1 cellular context compared by ENCODE assay signal in genomic region chr19:680287-681028, GRCh38.
A peak's percentile ranks its signal among the peaks of the same experiment; 100 is the strongest.
TF ChIP-seq lines count a peak whose summit lies in the region.

No MANE protein-coding gene starts in this region.

TF ChIP-seq in HepG2, 621 proteins besides CTCF, POLR2A, EP300 and RAD21 (continued from another document and continues in another):
- TF ChIP-seq ATF3 (CRISPR knock-in tag; IDR thresholded peaks at IDR 0.05), result no peak
- no peak for TF ChIP-seq NFKB2 (CRISPR knock-in tag; IDR thresholded peaks at IDR 0.05; ENCODE audit: borderline replicate concordance)
- no peak for TF ChIP-seq NAIF1 (CRISPR knock-in tag; IDR thresholded peaks at IDR 0.05; ENCODE audit: borderline replicate concordance)
- TF ChIP-seq ZBTB46 (CRISPR knock-in tag; IDR thresholded peaks at IDR 0.05; ENCODE audit: borderline replicate concordance), result no peak
- no peak for TF ChIP-seq KDM1A (CRISPR knock-in tag; IDR thresholded peaks at IDR 0.05)
- no peak for TF ChIP-seq ZSCAN30 (CRISPR knock-in tag; IDR thresholded peaks at IDR 0.05)
- TF ChIP-seq HNRNPLL (IDR thresholded peaks at IDR 0.05; ENCODE audit: low read depth, low read length, poor library complexity, severe bottlenecking), result no peak
- TF ChIP-seq GLMP (CRISPR knock-in tag; IDR thresholded peaks at IDR 0.05; ENCODE audit: borderline replicate concordance), result no peak
- no peak for TF ChIP-seq NFATC3 (CRISPR knock-in tag; IDR thresholded peaks at IDR 0.05)
- peak; percentile 84 for TF ChIP-seq RNF2 (conservative IDR thresholded peaks at IDR 0.05; ENCODE audit: low read depth)
- no peak for TF ChIP-seq ZNF431 (CRISPR knock-in tag; IDR thresholded peaks at IDR 0.05; ENCODE audit: borderline replicate concordance, low read depth)
- TF ChIP-seq HHEX (CRISPR knock-in tag; IDR thresholded peaks at IDR 0.05), result no peak
- no peak for TF ChIP-seq ZNF136 (CRISPR knock-in tag; IDR thresholded peaks at IDR 0.05; ENCODE audit: low read depth)
- no peak for TF ChIP-seq ZNF615 (CRISPR knock-in tag; IDR thresholded peaks at IDR 0.05; ENCODE audit: borderline replicate concordance)
- TF ChIP-seq NFIB (CRISPR knock-in tag; IDR thresholded peaks at IDR 0.05; ENCODE audit: borderline replicate concordance), result no peak
- TF ChIP-seq ZSCAN31 (CRISPR knock-in tag; IDR thresholded peaks at IDR 0.05; ENCODE audit: low read depth), result peak; percentile 85; the same call in 1 of the 2 replicates
- no peak for TF ChIP-seq JDP2 (CRISPR knock-in tag; IDR thresholded peaks at IDR 0.05; ENCODE audit: borderline replicate concordance)
- no peak; the same call in 1 of the 2 replicates for TF ChIP-seq ETV5 (CRISPR knock-in tag; IDR thresholded peaks at IDR 0.05; ENCODE audit: borderline replicate concordance)
- TF ChIP-seq DMTF1 (CRISPR knock-in tag; IDR thresholded peaks at IDR 0.05), result no peak
- TF ChIP-seq E2F5 (CRISPR knock-in tag; conservative IDR thresholded peaks at IDR 0.05), result no peak
- TF ChIP-seq DRAP1 (CRISPR knock-in tag; IDR thresholded peaks at IDR 0.05), result no peak; the same call in 1 of the 2 replicates
- TF ChIP-seq ELF3 (CRISPR knock-in tag; IDR thresholded peaks at IDR 0.05), result peak; percentile 31; the same call in 1 of the 2 replicates
- no peak for TF ChIP-seq RNF219 (CRISPR knock-in tag; IDR thresholded peaks at IDR 0.05)
- TF ChIP-seq ATF7-NPFF (CRISPR knock-in tag; IDR thresholded peaks at IDR 0.05; ENCODE audit: low read depth), result peak; percentile 70; the same call in 1 of the 2 replicates
- no peak for TF ChIP-seq RFX3 (CRISPR knock-in tag; IDR thresholded peaks at IDR 0.05)
- no peak for TF ChIP-seq SNAPC2 (CRISPR knock-in tag; IDR thresholded peaks at IDR 0.05)
- TF ChIP-seq ZNF317 (CRISPR knock-in tag; IDR thresholded peaks at IDR 0.05), result no peak
- no peak for TF ChIP-seq E2F1 (CRISPR knock-in tag; IDR thresholded peaks at IDR 0.05)
- TF ChIP-seq PAF1 (CRISPR knock-in tag; IDR thresholded peaks at IDR 0.05), result no peak
- TF ChIP-seq SOX6 (IDR thresholded peaks at IDR 0.05), result no peak
- peak; percentile 9; the same call in 1 of the 2 replicates for TF ChIP-seq SOX6 (CRISPR knock-in tag; IDR thresholded peaks at IDR 0.05)
- no peak for TF ChIP-seq TEF (CRISPR knock-in tag; IDR thresholded peaks at IDR 0.05)
- TF ChIP-seq RERE (CRISPR knock-in tag; IDR thresholded peaks at IDR 0.05; ENCODE audit: low read depth), result no peak
- TF ChIP-seq ZHX2 (IDR thresholded peaks at IDR 0.05; ENCODE audit: low read depth), result no peak
- TF ChIP-seq ZHX2 (CRISPR knock-in tag; IDR thresholded peaks at IDR 0.05; ENCODE audit: borderline replicate concordance), result no peak
- TF ChIP-seq ETV6 (CRISPR knock-in tag; conservative IDR thresholded peaks at IDR 0.05), result no peak
